9 cellular contexts compared by ENCODE assay signal in genomic region chr12:56637621-56638020, GRCh38. TPM values are rescaled to one million over a fixed set of nuclear protein-coding genes. Genes with fewer than 3 reads are reported as not detected.
DNase-seq lines count a peak whose midpoint lies in the region; ATAC-seq and TF ChIP-seq lines count a peak whose summit lies in the region.
"Had no signal": no experiment of that assay in that cellular context is flagged by ENCODE, and none has a peak within 500 bp of the region (broad histone marks: within the 10 kb centered on the region; RNA-seq: fewer than 3 reads in every experiment).

No MANE protein-coding gene starts in this region.

- H3K4me1 Mint-ChIP-seq in HFFc6 (ENCODE audit: low read depth) (peaks cover 41% of the 10 kb centered on the region), WTC11 (peaks cover 36% of the 10 kb centered on the region)

- H3K4me2 ChIP-seq in hepatocyte: peak overlapping the region; percentile 33
- peak overlapping the region; percentile 14 for H3K4me2 ChIP-seq in smooth muscle cell

- POLR2A ChIA-PET in WTC11 (lab: Charles Lee): interaction anchor here (1.0 kb wide), 1 partner anchor 8 kb away, joined by 3 read pairs; no protein-coding TSS in a partner anchor

- no peak overlapping the region for H3K4me3 Mint-ChIP-seq in HFFc6
- H3K4me3 Mint-ChIP-seq in WTC11: no peak overlapping the region

- H3F3A ChIP-seq in smooth muscle cell (ENCODE audit: low read depth): peaks cover 35% of the 10 kb centered on the region

- H3K36me3 ChIP-seq in hepatocyte (replicated peaks; ENCODE audit: insufficient read depth, low read depth): no peaks in the 10 kb centered on the region
- peaks cover 3% of the 10 kb centered on the region for H3K36me3 ChIP-seq in smooth muscle cell (ENCODE audit: low read depth)

- DNase-seq in HFFc6: no peak
- no peak for DNase-seq in WTC11 (ENCODE audit: low spot score)
- no peak for DNase-seq in hepatocyte (ENCODE audit: low spot score)
- DNase-seq in smooth muscle cell (lab: John Stamatoyannopoulos, UW; ENCODE audit: unreplicated experiment): no peak
- no peak for DNase-seq in middle frontal gyrus (ENCODE audit: extremely low spot score, low spot score)
- DNase-seq in hypothalamus (lab: John Stamatoyannopoulos, UW): no peak
- DNase-seq: stimulated activated CD4-positive, alpha-beta T cell treated with anti-CD3 and anti-CD28 coated beads, Interleukin-4, amount 100 ng/mL, for 1 hour had no signal

- peak overlapping the region; percentile 46 for H3K27ac ChIP-seq in hepatocyte
- peak overlapping the region; percentile 56 for H3K27ac ChIP-seq in smooth muscle cell (ENCODE audit: low read depth)

- H3K9ac ChIP-seq in smooth muscle cell (ENCODE audit: low read depth): no peak overlapping the region

- H3K36me3 Mint-ChIP-seq in HFFc6 (ENCODE audit: low read depth): peaks cover 38% of the 10 kb centered on the region
- peaks cover 44% of the 10 kb centered on the region for H3K36me3 Mint-ChIP-seq in WTC11

- H3K27me3 Mint-ChIP-seq in HFFc6 (ENCODE audit: insufficient read depth) (peaks cover 2% of the 10 kb centered on the region), WTC11 (ENCODE audit: low read depth) (no peaks in the 10 kb centered on the region)

- H3K9me3 ChIP-seq in hepatocyte (ENCODE audit: low read depth) (no peaks in the 10 kb centered on the region), smooth muscle cell (replicated peaks; ENCODE audit: low read depth) (no peaks in the 10 kb centered on the region)

- ATAC-seq in WTC11 (no peak), GM21529 (IDR thresholded peaks at IDR 0.05; ENCODE audit: unreplicated experiment) (no peak), HG02885 (IDR thresholded peaks at IDR 0.05; ENCODE audit: poor library complexity, unreplicated experiment) (no peak)

- CTCF ChIA-PET in WTC11 (lab: Charles Lee): interaction anchor here (5.3 kb wide), 1 partner anchor 15 kb away, joined by 84 read pairs; no protein-coding TSS in a partner anchor

- H2AFZ ChIP-seq in hepatocyte: no peak overlapping the region
- no peak overlapping the region for H2AFZ ChIP-seq in smooth muscle cell (ENCODE audit: low read depth)

- H3K9me3 Mint-ChIP-seq in HFFc6 (no peaks in the 10 kb centered on the region), WTC11 (no peaks in the 10 kb centered on the region)

- H3K27me3 ChIP-seq in hepatocyte (no peaks in the 10 kb centered on the region), smooth muscle cell (ENCODE audit: low read depth) (no peaks in the 10 kb centered on the region)

- H4K20me1 ChIP-seq in hepatocyte (ENCODE audit: insufficient read depth, poor library complexity, severe bottlenecking) (peaks cover under 1% of the 10 kb centered on the region), smooth muscle cell (ENCODE audit: low read depth) (peaks cover 42% of the 10 kb centered on the region)

- no peaks in the 10 kb centered on the region for H3K9me2 ChIP-seq in hepatocyte (replicated peaks; ENCODE audit: insufficient read depth)

- H3K4me3 ChIP-seq in hepatocyte (no peak overlapping the region), smooth muscle cell (no peak overlapping the region)

- H3K79me2 ChIP-seq in hepatocyte: peaks cover 51% of the 10 kb centered on the region
- H3K79me2 ChIP-seq in smooth muscle cell (ENCODE audit: low read depth): peaks cover 45% of the 10 kb centered on the region

- H3K27ac Mint-ChIP-seq in HFFc6 (peak overlapping the region; percentile 97), WTC11 (peak overlapping the region; percentile 99)

- H3K4me1 ChIP-seq in hepatocyte (ENCODE audit: insufficient read depth) (peaks cover 24% of the 10 kb centered on the region), smooth muscle cell (ENCODE audit: low read depth) (peaks cover 28% of the 10 kb centered on the region)

- TF ChIP-seq CTCF in HFFc6 (IDR thresholded peaks at IDR 0.05) (no peak), WTC11 (IDR thresholded peaks at IDR 0.05) (no peak), hepatocyte (IDR thresholded peaks at IDR 0.05; ENCODE audit: poor library complexity) (no peak), smooth muscle cell (IDR thresholded peaks at IDR 0.05; ENCODE audit: borderline replicate concordance, insufficient read depth, poor library complexity, severe bottlenecking) (no peak)

- WGBS in hepatocyte (ENCODE audit: low lambda C conversion rate, missing lambda C conversion rate): 85% methylated on average over 2 of the region's 2 CpGs
- WGBS in smooth muscle cell (ENCODE audit: low lambda C conversion rate): 87% methylated on average over 2 of the region's 2 CpGs

TF ChIP-seq in WTC11, 78 proteins besides CTCF, POLR2A, EP300 and RAD21:
- no peak for TF ChIP-seq TEAD4 (CRISPR knock-in tag; IDR thresholded peaks at IDR 0.05)

RNA-seq across cellular contexts. Expression of gene BAZ2A, which starts 7.5 kb away (rescaled TPM):
- 10 to 100 TPM; 54.2 to 60.4 (median 57.3) TPM for total RNA-seq in HFFc6 (2021; fragmentation: NEBNext Ultra II Directional; extraction: Animal tissue kit (Norgen Biotek cat#: 25700))
- 103 to 114 TPM (median 108 TPM) in 3 replicates for total RNA-seq in WTC11 (2021)
- 27.9 and 34.5 TPM in 2 replicates for total RNA-seq in hepatocyte
- 33.1 and 42.0 TPM in 2 replicates for polyA plus RNA-seq in hepatocyte
- total RNA-seq in smooth muscle cell: 33.4 and 34.1 TPM in 2 replicates
- polyA plus RNA-seq in smooth muscle cell: 26.2 and 38.3 TPM in 2 replicates

RNA-seq across cellular contexts. Expression of gene ATP5F1B, which starts 8.2 kb away (rescaled TPM):
- total RNA-seq in HFFc6 (2021; fragmentation: NEBNext Ultra II Directional; extraction: Animal tissue kit (Norgen Biotek cat#: 25700)): 100 to 1,000 TPM; 690 to 799 (median 765) TPM
- total RNA-seq in WTC11 (2021) (971 to 1,064 TPM (median 1,005 TPM) in 3 replicates), hepatocyte (478 and 579 TPM in 2 replicates), smooth muscle cell (489 and 498 TPM in 2 replicates)
- polyA plus RNA-seq in hepatocyte (950 and 953 TPM in 2 replicates), smooth muscle cell (953 and 954 TPM in 2 replicates)

RNA-seq across cellular contexts. Expression of gene PTGES3, which starts 50.5 kb away (rescaled TPM):
- 100 to 1,000 TPM; 177 to 229 (median 216) TPM for total RNA-seq in HFFc6 (2021; fragmentation: NEBNext Ultra II Directional; extraction: Animal tissue kit (Norgen Biotek cat#: 25700))
- total RNA-seq in WTC11 (2021) (394 to 436 TPM (median 420 TPM) in 3 replicates), hepatocyte (128 and 142 TPM in 2 replicates), smooth muscle cell (128 TPM in 2 replicates)
- polyA plus RNA-seq in hepatocyte (154 and 156 TPM in 2 replicates), smooth muscle cell (160 and 165 TPM in 2 replicates)
